ENCODE assay signal across 1 cellular context in genomic region chr1:197919523-197920301, GRCh38.
TF ChIP-seq lines count a peak whose summit lies in the region.

No MANE protein-coding gene starts in this region.

TF ChIP-seq in IMR-90, 13 proteins besides CTCF, POLR2A, EP300 and RAD21:
- TF ChIP-seq ELK1 (IDR thresholded peaks at IDR 0.05; ENCODE audit: borderline replicate concordance, low read depth, low read length) (no peak), NFE2L2 (IDR thresholded peaks at IDR 0.05; ENCODE audit: low read depth, low read length) (no peak), RFX5 (IDR thresholded peaks at IDR 0.05; ENCODE audit: low read depth, low read length) (no peak), MAZ (IDR thresholded peaks at IDR 0.05; ENCODE audit: borderline replicate concordance, low read depth, low read length) (no peak), FOS (IDR thresholded peaks at IDR 0.05; ENCODE audit: low read depth, low read length) (no peak), SMC3 (IDR thresholded peaks at IDR 0.05; ENCODE audit: low read depth, low read length) (no peak), RCOR1 (IDR thresholded peaks at IDR 0.05; ENCODE audit: insufficient replicate concordance, low read length) (no peak), MXI1 (IDR thresholded peaks at IDR 0.05; ENCODE audit: borderline replicate concordance, low read depth, low read length) (no peak), MAFK (IDR thresholded peaks at IDR 0.05; ENCODE audit: low read depth, low read length) (no peak), BHLHE40 (IDR thresholded peaks at IDR 0.05; ENCODE audit: low read depth, low read length) (no peak), CEBPB (IDR thresholded peaks at IDR 0.05; ENCODE audit: low read depth, low read length) (no peak), CHD1 (IDR thresholded peaks at IDR 0.05; ENCODE audit: low read depth, low read length) (no peak)
- TF ChIP-seq, protein P1, sequence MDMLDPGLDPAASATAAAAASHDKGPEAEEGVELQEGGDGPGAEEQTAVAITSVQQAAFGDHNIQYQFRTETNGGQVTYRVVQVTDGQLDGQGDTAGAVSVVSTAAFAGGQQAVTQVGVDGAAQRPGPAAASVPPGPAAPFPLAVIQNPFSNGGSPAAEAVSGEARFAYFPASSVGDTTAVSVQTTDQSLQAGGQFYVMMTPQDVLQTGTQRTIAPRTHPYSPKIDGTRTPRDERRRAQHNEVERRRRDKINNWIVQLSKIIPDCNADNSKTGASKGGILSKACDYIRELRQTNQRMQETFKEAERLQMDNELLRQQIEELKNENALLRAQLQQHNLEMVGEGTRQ (IDR thresholded peaks at IDR 0.05; ENCODE audit: low read depth, low read length) = no peak
